13 cellular contexts compared by ENCODE assay signal in the genomic region with DNA sequence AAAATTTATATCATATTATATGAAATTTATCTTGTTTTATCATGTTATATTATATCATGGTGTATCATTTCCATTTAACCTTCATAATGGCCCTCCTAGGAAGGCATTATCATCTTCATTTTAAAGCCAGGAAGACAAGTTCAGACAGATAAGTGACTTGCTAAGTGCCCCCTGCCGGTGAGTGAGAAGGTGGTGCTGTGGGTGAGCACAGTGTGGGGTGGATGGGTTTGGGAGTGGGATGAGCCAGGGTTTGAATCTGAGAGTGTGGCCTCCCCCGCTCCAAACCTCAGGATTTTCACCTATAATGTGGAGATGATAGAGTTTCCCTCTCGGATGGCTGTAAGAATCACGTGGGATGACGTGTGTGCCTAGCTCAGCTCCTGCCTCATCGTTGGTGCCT.
A peak's percentile ranks its signal among the peaks of the same experiment; 100 is the strongest.
DNase-seq lines count a peak whose midpoint lies in the region; ATAC-seq, FAIRE-seq and TF ChIP-seq lines count a peak whose summit lies in the region.
"Had no signal": no experiment of that assay in that cellular context is flagged by ENCODE, and none has a peak within 500 bp of the region (broad histone marks: within the 10 kb centered on the region; RNA-seq: fewer than 3 reads in every experiment).

No MANE protein-coding gene starts in this region.

- no peaks in the 10 kb centered on the region for H4K20me1 ChIP-seq in Karpas-422 (ENCODE audit: insufficient read depth, low read depth, low read length)
- no peaks in the 10 kb centered on the region for H4K20me1 ChIP-seq in GM12878 (ENCODE audit: control insufficient read depth, insufficient read depth)

- CTCF ChIA-PET in Calu3 (lab: Charles Lee), result interaction anchor here (0.7 kb wide), 1 partner anchor 66 kb away, joined by 3 read pairs; no protein-coding TSS in a partner anchor
- CTCF ChIA-PET in GM12878 (lab: Yijun Ruan, JAX), result no interaction called here

- POLR2A ChIA-PET in GM12878 (lab: Charles Lee), result no interaction called here

- H3K27ac ChIP-seq in 22Rv1 (no peak overlapping the region), Karpas-422 (ENCODE audit: low read length) (no peak overlapping the region), GM12878 (ENCODE audit: control insufficient read depth, insufficient read depth) (no peak overlapping the region)
- H3K27ac ChIP-seq: esophagus muscularis mucosa had no signal

- no peak for TF ChIP-seq RAD21 in GM12878 (IDR thresholded peaks at IDR 0.05; ENCODE audit: insufficient read depth, low read depth, low read length)

- peaks cover 70% of the 10 kb centered on the region for H3K27me3 Mint-ChIP-seq in Calu3 (ENCODE audit: unreplicated experiment)

- H3K36me3 ChIP-seq in Karpas-422 (ENCODE audit: insufficient read depth, low read length), result no peaks in the 10 kb centered on the region
- H3K36me3 ChIP-seq in GM12878 (ENCODE audit: control insufficient read depth in 2 of 2, insufficient read depth in 2 of 2, low read length in 1 of 2), result no peaks in the 10 kb centered on the region
- H3K36me3 ChIP-seq: esophagus muscularis mucosa had no signal

- TF ChIP-seq CTCF in 22Rv1 (IDR thresholded peaks at IDR 0.05) (peak; percentile 51), Calu3 (IDR thresholded peaks at IDR 0.05; ENCODE audit: unreplicated experiment) (no peak), GM12878 (IDR thresholded peaks at IDR 0.05 in 2 of 3, conservative IDR thresholded peaks at IDR 0.05 in 1 of 3; ENCODE audit: control insufficient read depth in 2 of 3, extremely low read depth in 1 of 3, insufficient read depth in 1 of 3, low read depth in 3 of 3, low read length in 3 of 3) (peak in 2 of 3 experiments; percentile 19 to 29; a peak in 3 of 6 replicates)

- H3K9me3 ChIP-seq in Karpas-422 (ENCODE audit: low read length), result no peaks in the 10 kb centered on the region
- H3K9me3 ChIP-seq in GM12878 (replicated peaks; ENCODE audit: control insufficient read depth, insufficient read depth, low read length), result no peaks in the 10 kb centered on the region
- H3K9me3 ChIP-seq: esophagus muscularis mucosa had no signal

- H3K4me1 ChIP-seq in Karpas-422 (ENCODE audit: low read length) (no peaks in the 10 kb centered on the region), GM12878 (ENCODE audit: control insufficient read depth, insufficient read depth, low read length) (peaks cover 4% of the 10 kb centered on the region)
- H3K4me1 ChIP-seq: esophagus muscularis mucosa had no signal

- intact Hi-C loops in Calu3 (cut with micrococcal nuclease; ENCODE audit: unreplicated experiment) (no loop called here), GM12878 (cut with micrococcal nuclease; ENCODE audit: unreplicated experiment) (no loop called here), sciatic nerve (cut with DNase I) (no loop called here)

- ATAC-seq in GM12878 (peak; percentile 37; the same call in 1 of the 3 replicates), sciatic nerve (no peak)
- ATAC-seq in activated naive CD4-positive, alpha-beta T cell treated with anti-CD3 and anti-CD28 coated beads, Interleukin-2, amount 50 U/mL, for 72 hours, result no peak

- no peak for FAIRE-seq in GM12878 (lab: Jason Lieb, UNC)

- H2AFZ ChIP-seq in Karpas-422 (ENCODE audit: low read length) (no peak overlapping the region), GM12878 (ENCODE audit: control insufficient read depth, low read depth, low read length) (no peak overlapping the region)

- DNase-seq in Calu3 (peak; percentile 2), Karpas-422 (peak; percentile 64), GM12878 (ENCODE audit: low read depth, low spot score) (no peak), sciatic nerve (ENCODE audit: low spot score) (no peak), activated gamma-delta T cell treated with Interleukin-2 at 50 U/mL for 16 hours (no peak)
- DNase-seq in effector CD4-positive, alpha-beta T cell, result no peak
- DNase-seq in activated naive CD4-positive, alpha-beta T cell treated with anti-CD3 and anti-CD28 coated beads, Interleukin-2, amount 50 U/mL, for 72 hours (ENCODE audit: low spot score in 2 of 2), result no peak
- DNase-seq: activated CD8-positive, alpha-beta memory T cell treated with anti-CD3 and anti-CD28 coated beads for 24 hours; activated naive CD4-positive, alpha-beta T cell treated with anti-CD3 and anti-CD28 coated beads, Interleukin-2, amount 50 U/mL, for 16 hours; CD4-positive, CD25-positive, alpha-beta regulatory T cell; NCI-H187 treated with DMSO at 0.1 percent for 48 hours had no signal

- H3K4me3 Mint-ChIP-seq in Calu3 (ENCODE audit: low read depth, unreplicated experiment), result no peak overlapping the region
- H3K4me3 Mint-ChIP-seq: CD4-positive, CD25-positive, alpha-beta regulatory T cell had no signal

- 5% methylated on average over 6 of the region's 6 CpGs for WGBS in GM12878 (ENCODE audit: insufficient coverage, insufficient replicate concordance, low lambda C conversion rate, missing lambda C conversion rate)

- no TSS peak for BruUV-seq in Calu3 (replicated peaks; lab: Mats Ljungman, UMichigan)
- BruUV-seq in GM12878 (replicated peaks; lab: Mats Ljungman, UMichigan), result no TSS peak

- no peak overlapping the region for H3K9ac ChIP-seq in Karpas-422 (ENCODE audit: low read length)
- H3K9ac ChIP-seq in GM12878 (ENCODE audit: control insufficient read depth, insufficient read depth, low read length), result no peak overlapping the region

- H3K27me3 ChIP-seq in Karpas-422 (ENCODE audit: low read length) (no peaks in the 10 kb centered on the region), GM12878 (replicated peaks in 1 of 2; ENCODE audit: control insufficient read depth in 2 of 2, insufficient read depth in 2 of 2, low read length in 1 of 2) (no peaks in the 10 kb centered on the region; a peak in 1 of 4 replicates)

- SMC1A ChIA-PET in GM12878 (lab: Charles Lee; ENCODE audit: uncharacterized antibody, unreplicated experiment), result no interaction called here

- no peak overlapping the region for H3K27ac Mint-ChIP-seq in Calu3 (ENCODE audit: unreplicated experiment)
- H3K27ac Mint-ChIP-seq in activated naive CD4-positive, alpha-beta T cell treated with anti-CD3 and anti-CD28 coated beads, Interleukin-2, amount 50 U/mL, for 72 hours, result no peak overlapping the region

- no peaks in the 10 kb centered on the region for H3K36me3 Mint-ChIP-seq in Calu3 (ENCODE audit: insufficient read depth, unreplicated experiment)
- no peaks in the 10 kb centered on the region for H3K36me3 Mint-ChIP-seq in activated naive CD4-positive, alpha-beta T cell treated with anti-CD3 and anti-CD28 coated beads, Interleukin-2, amount 50 U/mL, for 72 hours
- H3K36me3 Mint-ChIP-seq: CD4-positive, CD25-positive, alpha-beta regulatory T cell had no signal

- no peak for TF ChIP-seq EP300 in GM12878 (IDR thresholded peaks at IDR 0.05; ENCODE audit: borderline replicate concordance in 1 of 2, control insufficient read depth in 1 of 2, low read depth in 2 of 2, low read length in 2 of 2)

- TF ChIP-seq POLR2A in GM12878 (IDR thresholded peaks at IDR 0.05; ENCODE audit: low read depth, low read length), result no peak

- H3K79me2 ChIP-seq in Karpas-422 (ENCODE audit: low read length) (no peaks in the 10 kb centered on the region), GM12878 (ENCODE audit: control insufficient read depth, insufficient read depth, low read length) (no peaks in the 10 kb centered on the region)

- H3K4me3 ChIP-seq in Karpas-422 (ENCODE audit: low read length), result no peak overlapping the region
- H3K4me3 ChIP-seq in GM12878, result no peak overlapping the region
- H3K4me3 ChIP-seq: esophagus muscularis mucosa had no signal

- no peaks in the 10 kb centered on the region for H3K4me1 Mint-ChIP-seq in Calu3 (ENCODE audit: low read depth, unreplicated experiment)
- H3K4me1 Mint-ChIP-seq: CD4-positive, CD25-positive, alpha-beta regulatory T cell had no signal

- H3K9me2 ChIP-seq in Karpas-422 (replicated peaks; ENCODE audit: insufficient read depth, low read length), result no peaks in the 10 kb centered on the region

- no peaks in the 10 kb centered on the region for H3K9me3 Mint-ChIP-seq in Calu3 (ENCODE audit: low read depth, unreplicated experiment)
- no peaks in the 10 kb centered on the region for H3K9me3 Mint-ChIP-seq in activated naive CD4-positive, alpha-beta T cell treated with anti-CD3 and anti-CD28 coated beads, Interleukin-2, amount 50 U/mL, for 72 hours

- in situ Hi-C loops in GM12878 (cut with MboI), result no loop called here

- RAD21 ChIA-PET in GM12878 (lab: Charles Lee; ENCODE audit: unreplicated experiment), result no interaction called here

- H3K4me2 ChIP-seq in Karpas-422 (ENCODE audit: low read depth, low read length, poor library complexity, severe bottlenecking) (no peak overlapping the region), GM12878 (ENCODE audit: control insufficient read depth, insufficient read depth) (no peak overlapping the region)

TF ChIP-seq in GM12878, 131 proteins besides CTCF, POLR2A, EP300 and RAD21:
- no peak for TF ChIP-seq RAD51 (IDR thresholded peaks at IDR 0.05)

Comparison
In these comparisons a context has a peak if more than half of its experiments do, and no peak if none do; other contexts are left out.
1. DNase-seq: peak in Calu3 (single experiment) and Karpas-422 (single experiment); none in GM12878 (single experiment), effector CD4-positive, alpha-beta T cell (single experiment), activated naive CD4-positive, alpha-beta T cell treated with anti-CD3 and anti-CD28 coated beads, Interleukin-2, amount 50 U/mL, for 72 hours (0 of 2), sciatic nerve (single experiment) and activated gamma-delta T cell treated with Interleukin-2 at 50 U/mL for 16 hours (single experiment).